ENCODE assay signal across 1 cellular context in the genomic region with DNA sequence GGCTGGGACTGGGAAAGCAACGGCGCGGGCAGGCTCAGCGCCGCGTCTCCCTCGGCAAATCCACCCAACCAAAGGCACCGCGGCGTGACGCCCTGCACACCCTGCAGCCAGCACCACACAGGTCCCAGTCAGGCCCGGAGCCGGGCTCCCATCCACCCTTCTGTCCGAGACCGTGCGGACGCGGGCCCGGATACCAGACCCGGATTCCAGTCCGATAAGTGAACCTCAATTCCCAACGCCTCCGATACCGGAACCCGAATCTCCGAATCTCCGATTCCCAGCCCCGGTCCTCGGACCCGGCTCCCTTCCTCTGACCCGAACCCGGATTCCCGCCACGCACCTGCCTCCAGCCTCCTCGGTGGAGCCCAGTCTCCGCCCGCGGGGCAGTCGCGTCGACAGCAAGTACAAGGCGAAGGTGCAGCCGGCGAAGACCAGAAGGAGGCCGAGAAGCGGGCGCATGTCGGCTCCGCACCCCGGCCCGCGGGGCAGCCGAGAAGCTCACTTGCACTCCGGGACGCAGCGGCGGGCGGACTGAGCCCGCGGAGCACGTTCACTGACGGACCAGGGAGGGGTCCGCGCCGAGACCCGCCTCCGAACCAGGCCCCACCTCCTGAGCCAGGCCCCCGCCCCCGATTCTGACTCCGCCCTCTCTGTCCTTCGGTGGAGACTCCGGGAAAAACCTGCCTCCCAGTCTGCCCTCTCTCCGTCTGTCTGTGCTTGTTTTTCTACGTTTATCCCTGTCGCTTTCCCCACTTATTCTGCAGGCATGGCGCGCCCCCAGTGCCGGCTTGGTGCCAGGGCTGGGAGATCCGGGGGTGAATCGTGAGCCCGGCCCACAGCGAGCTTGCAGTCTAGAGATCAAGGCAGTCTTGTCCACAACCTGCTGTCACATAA.
TF ChIP-seq lines count a peak whose summit lies in the region.

A gene (minus strand): TSS at position 533 of the 894 bp plus-strand sequence. CDS start 74 bp downstream, at position 459.

TF ChIP-seq in K562, 482 proteins besides CTCF, POLR2A, EP300 and RAD21 (continued from another document and continues in another):
- TF ChIP-seq, protein P1, sequence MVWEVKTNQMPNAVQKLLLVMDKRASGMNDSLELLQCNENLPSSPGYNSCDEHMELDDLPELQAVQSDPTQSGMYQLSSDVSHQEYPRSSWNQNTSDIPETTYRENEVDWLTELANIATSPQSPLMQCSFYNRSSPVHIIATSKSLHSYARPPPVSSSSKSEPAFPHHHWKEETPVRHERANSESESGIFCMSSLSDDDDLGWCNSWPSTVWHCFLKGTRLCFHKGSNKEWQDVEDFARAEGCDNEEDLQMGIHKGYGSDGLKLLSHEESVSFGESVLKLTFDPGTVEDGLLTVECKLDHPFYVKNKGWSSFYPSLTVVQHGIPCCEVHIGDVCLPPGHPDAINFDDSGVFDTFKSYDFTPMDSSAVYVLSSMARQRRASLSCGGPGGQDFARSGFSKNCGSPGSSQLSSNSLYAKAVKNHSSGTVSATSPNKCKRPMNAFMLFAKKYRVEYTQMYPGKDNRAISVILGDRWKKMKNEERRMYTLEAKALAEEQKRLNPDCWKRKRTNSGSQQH (CRISPR knock-in tag; IDR thresholded peaks at IDR 0.05): no peak
- TF ChIP-seq ZNF124 (CRISPR knock-in tag; IDR thresholded peaks at IDR 0.05) (no peak), FOXK1 (CRISPR knock-in tag; IDR thresholded peaks at IDR 0.05; ENCODE audit: borderline replicate concordance) (0 out of 2 replicates have a peak, but pooled peaks have one; percentile 70), CHD1 (IDR thresholded peaks at IDR 0.05; ENCODE audit: low read length) (peak; percentile 55), SOX6 (IDR thresholded peaks at IDR 0.05) (peak; percentile 59; the same call in 1 of the 2 replicates), HSF4 (CRISPR knock-in tag; IDR thresholded peaks at IDR 0.05; ENCODE audit: borderline replicate concordance) (no peak), SNIP1 (IDR thresholded peaks at IDR 0.05; ENCODE audit: low read depth) (no peak), ZNF239 (CRISPR knock-in tag; IDR thresholded peaks at IDR 0.05) (peak; percentile 28; the same call in 1 of the 2 replicates), ZNF23 (CRISPR knock-in tag; IDR thresholded peaks at IDR 0.05) (no peak), ZZZ3 (IDR thresholded peaks at IDR 0.05) (no peak), SIN3B (IDR thresholded peaks at IDR 0.05; ENCODE audit: low read depth) (peak; percentile 99), TEAD4 (IDR thresholded peaks at IDR 0.05; ENCODE audit: low read length) (no peak; the same call in 1 of the 2 replicates), TEAD4 (CRISPR knock-in tag; IDR thresholded peaks at IDR 0.05; ENCODE audit: borderline replicate concordance) (no peak), MYBL2 (IDR thresholded peaks at IDR 0.05; ENCODE audit: low read depth) (0 out of 2 replicates have a peak, but pooled peaks have one; percentile 9), MYBL2 (CRISPR knock-in tag; IDR thresholded peaks at IDR 0.05; ENCODE audit: borderline replicate concordance) (no peak), TARDBP (IDR thresholded peaks at IDR 0.05) (no peak), ZKSCAN3 (CRISPR knock-in tag; IDR thresholded peaks at IDR 0.05) (no peak), CREBBP (IDR thresholded peaks at IDR 0.05; ENCODE audit: low read depth, low read length) (no peak), JUNB (CRISPR knock-in tag; conservative IDR thresholded peaks at IDR 0.05) (no peak), L3MBTL2 (IDR thresholded peaks at IDR 0.05) (peak; percentile 80), WHSC1 (IDR thresholded peaks at IDR 0.05; ENCODE audit: low read length) (no peak), CSDE1 (IDR thresholded peaks at IDR 0.05) (no peak), SAP30 (IDR thresholded peaks at IDR 0.05; ENCODE audit: borderline replicate concordance, insufficient read depth, low read depth, low read length, poor library complexity, severe bottlenecking) (peak; percentile 64), GABPB2 (CRISPR knock-in tag; conservative IDR thresholded peaks at IDR 0.05) (no peak), ZNF717 (CRISPR knock-in tag; IDR thresholded peaks at IDR 0.05) (no peak), HNRNPUL1 (IDR thresholded peaks at IDR 0.05; ENCODE audit: low read length) (no peak), RFX5 (IDR thresholded peaks at IDR 0.05; ENCODE audit: low read depth, low read length) (no peak), KLF6 (CRISPR knock-in tag; IDR thresholded peaks at IDR 0.05; ENCODE audit: borderline replicate concordance) (no peak), SRSF7 (optimal IDR thresholded peaks at IDR 0.05; ENCODE audit: low read depth, low read length) (no peak), RBBP5 (IDR thresholded peaks at IDR 0.05; ENCODE audit: borderline replicate concordance, insufficient read depth, low read length, poor library complexity, severe bottlenecking) (peak; percentile 100), EHMT2 (IDR thresholded peaks at IDR 0.05) (no peak), JUND (IDR thresholded peaks at IDR 0.05; ENCODE audit: borderline replicate concordance, low read depth, low read length) (peak; percentile 79), JUND (tag; IDR thresholded peaks at IDR 0.05; ENCODE audit: borderline replicate concordance, low read depth, low read length) (peak; percentile 47; the same call in 1 of the 3 replicates), POLR3G (IDR thresholded peaks at IDR 0.05; ENCODE audit: extremely low read depth, insufficient read length, insufficient replicate concordance) (no peak), NFE2 (IDR thresholded peaks at IDR 0.05; ENCODE audit: low read depth) (no peak), ARHGAP35 (IDR thresholded peaks at IDR 0.05; ENCODE audit: partially characterized antibody) (no peak), ATF1 (CRISPR knock-in tag; IDR thresholded peaks at IDR 0.05) (no peak), ATF1 (tag; IDR thresholded peaks at IDR 0.05) (peak; percentile 74), TCF7 (IDR thresholded peaks at IDR 0.05; ENCODE audit: borderline replicate concordance) (peak; percentile 78), CCAR2 (IDR thresholded peaks at IDR 0.05; ENCODE audit: low read depth, low read length) (no peak), BCL6 (CRISPR knock-in tag; IDR thresholded peaks at IDR 0.05) (no peak)
- TF ChIP-seq, protein P2, sequence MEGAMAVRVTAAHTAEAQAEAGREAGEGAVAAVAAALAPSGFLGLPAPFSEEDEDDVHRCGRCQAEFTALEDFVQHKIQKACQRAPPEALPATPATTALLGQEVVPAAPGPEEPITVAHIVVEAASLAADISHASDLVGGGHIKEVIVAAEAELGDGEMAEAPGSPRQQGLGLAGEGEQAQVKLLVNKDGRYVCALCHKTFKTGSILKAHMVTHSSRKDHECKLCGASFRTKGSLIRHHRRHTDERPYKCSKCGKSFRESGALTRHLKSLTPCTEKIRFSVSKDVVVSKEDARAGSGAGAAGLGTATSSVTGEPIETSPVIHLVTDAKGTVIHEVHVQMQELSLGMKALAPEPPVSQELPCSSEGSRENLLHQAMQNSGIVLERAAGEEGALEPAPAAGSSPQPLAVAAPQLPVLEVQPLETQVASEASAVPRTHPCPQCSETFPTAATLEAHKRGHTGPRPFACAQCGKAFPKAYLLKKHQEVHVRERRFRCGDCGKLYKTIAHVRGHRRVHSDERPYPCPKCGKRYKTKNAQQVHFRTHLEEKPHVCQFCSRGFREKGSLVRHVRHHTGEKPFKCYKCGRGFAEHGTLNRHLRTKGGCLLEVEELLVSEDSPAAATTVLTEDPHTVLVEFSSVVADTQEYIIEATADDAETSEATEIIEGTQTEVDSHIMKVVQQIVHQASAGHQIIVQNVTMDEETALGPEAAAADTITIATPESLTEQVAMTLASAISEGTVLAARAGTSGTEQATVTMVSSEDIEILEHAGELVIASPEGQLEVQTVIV (CRISPR knock-in tag; IDR thresholded peaks at IDR 0.05; ENCODE audit: borderline replicate concordance): no peak
- TF ChIP-seq, protein P3, sequence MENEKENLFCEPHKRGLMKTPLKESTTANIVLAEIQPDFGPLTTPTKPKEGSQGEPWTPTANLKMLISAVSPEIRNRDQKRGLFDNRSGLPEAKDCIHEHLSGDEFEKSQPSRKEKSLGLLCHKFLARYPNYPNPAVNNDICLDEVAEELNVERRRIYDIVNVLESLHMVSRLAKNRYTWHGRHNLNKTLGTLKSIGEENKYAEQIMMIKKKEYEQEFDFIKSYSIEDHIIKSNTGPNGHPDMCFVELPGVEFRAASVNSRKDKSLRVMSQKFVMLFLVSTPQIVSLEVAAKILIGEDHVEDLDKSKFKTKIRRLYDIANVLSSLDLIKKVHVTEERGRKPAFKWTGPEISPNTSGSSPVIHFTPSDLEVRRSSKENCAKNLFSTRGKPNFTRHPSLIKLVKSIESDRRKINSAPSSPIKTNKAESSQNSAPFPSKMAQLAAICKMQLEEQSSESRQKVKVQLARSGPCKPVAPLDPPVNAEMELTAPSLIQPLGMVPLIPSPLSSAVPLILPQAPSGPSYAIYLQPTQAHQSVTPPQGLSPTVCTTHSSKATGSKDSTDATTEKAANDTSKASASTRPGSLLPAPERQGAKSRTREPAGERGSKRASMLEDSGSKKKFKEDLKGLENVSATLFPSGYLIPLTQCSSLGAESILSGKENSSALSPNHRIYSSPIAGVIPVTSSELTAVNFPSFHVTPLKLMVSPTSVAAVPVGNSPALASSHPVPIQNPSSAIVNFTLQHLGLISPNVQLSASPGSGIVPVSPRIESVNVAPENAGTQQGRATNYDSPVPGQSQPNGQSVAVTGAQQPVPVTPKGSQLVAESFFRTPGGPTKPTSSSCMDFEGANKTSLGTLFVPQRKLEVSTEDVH (IDR thresholded peaks at IDR 0.05; ENCODE audit: low read depth, partially characterized antibody): peak; percentile 72
- TF ChIP-seq, protein P4, sequence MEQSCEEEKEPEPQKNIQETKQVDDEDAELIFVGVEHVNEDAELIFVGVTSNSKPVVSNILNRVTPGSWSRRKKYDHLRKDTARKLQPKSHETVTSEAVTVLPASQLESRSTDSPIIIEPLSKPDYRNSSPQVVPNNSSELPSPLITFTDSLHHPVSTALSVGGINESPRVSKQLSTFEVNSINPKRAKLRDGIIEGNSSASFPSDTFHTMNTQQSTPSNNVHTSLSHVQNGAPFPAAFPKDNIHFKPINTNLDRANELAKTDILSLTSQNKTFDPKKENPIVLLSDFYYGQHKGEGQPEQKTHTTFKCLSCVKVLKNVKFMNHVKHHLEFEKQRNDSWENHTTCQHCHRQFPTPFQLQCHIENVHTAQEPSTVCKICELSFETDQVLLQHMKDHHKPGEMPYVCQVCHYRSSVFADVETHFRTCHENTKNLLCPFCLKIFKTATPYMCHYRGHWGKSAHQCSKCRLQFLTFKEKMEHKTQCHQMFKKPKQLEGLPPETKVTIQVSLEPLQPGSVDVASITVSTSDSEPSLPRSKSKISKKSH (CRISPR knock-in tag; IDR thresholded peaks at IDR 0.05): no peak
- TF ChIP-seq, protein P5, sequence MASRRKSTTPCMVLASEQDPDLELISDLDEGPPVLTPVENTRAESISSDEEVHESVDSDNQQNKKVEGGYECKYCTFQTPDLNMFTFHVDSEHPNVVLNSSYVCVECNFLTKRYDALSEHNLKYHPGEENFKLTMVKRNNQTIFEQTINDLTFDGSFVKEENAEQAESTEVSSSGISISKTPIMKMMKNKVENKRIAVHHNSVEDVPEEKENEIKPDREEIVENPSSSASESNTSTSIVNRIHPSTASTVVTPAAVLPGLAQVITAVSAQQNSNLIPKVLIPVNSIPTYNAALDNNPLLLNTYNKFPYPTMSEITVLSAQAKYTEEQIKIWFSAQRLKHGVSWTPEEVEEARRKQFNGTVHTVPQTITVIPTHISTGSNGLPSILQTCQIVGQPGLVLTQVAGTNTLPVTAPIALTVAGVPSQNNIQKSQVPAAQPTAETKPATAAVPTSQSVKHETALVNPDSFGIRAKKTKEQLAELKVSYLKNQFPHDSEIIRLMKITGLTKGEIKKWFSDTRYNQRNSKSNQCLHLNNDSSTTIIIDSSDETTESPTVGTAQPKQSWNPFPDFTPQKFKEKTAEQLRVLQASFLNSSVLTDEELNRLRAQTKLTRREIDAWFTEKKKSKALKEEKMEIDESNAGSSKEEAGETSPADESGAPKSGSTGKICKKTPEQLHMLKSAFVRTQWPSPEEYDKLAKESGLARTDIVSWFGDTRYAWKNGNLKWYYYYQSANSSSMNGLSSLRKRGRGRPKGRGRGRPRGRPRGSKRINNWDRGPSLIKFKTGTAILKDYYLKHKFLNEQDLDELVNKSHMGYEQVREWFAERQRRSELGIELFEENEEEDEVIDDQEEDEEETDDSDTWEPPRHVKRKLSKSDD (conservative IDR thresholded peaks at IDR 0.05; ENCODE audit: low read length): no peak
- TF ChIP-seq, protein P6, sequence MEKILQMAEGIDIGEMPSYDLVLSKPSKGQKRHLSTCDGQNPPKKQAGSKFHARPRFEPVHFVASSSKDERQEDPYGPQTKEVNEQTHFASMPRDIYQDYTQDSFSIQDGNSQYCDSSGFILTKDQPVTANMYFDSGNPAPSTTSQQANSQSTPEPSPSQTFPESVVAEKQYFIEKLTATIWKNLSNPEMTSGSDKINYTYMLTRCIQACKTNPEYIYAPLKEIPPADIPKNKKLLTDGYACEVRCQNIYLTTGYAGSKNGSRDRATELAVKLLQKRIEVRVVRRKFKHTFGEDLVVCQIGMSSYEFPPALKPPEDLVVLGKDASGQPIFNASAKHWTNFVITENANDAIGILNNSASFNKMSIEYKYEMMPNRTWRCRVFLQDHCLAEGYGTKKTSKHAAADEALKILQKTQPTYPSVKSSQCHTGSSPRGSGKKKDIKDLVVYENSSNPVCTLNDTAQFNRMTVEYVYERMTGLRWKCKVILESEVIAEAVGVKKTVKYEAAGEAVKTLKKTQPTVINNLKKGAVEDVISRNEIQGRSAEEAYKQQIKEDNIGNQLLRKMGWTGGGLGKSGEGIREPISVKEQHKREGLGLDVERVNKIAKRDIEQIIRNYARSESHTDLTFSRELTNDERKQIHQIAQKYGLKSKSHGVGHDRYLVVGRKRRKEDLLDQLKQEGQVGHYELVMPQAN (IDR thresholded peaks at IDR 0.05; ENCODE audit: borderline replicate concordance): peak; percentile 52; the same call in 1 of the 2 replicates
- TF ChIP-seq, protein P7, sequence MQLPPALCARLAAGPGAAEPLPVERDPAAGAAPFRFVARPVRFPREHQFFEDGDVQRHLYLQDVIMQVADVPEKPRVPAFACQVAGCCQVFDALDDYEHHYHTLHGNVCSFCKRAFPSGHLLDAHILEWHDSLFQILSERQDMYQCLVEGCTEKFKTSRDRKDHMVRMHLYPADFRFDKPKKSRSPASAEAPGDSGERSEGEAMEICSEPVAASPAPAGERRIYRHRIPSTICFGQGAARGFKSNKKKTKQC (CRISPR knock-in tag; IDR thresholded peaks at IDR 0.05): no peak; the same call in none of the 2 replicates
